ENCODE assay signal across 14 cellular contexts in genomic region chr7:56112244-56112643, GRCh38. TPM values are rescaled to one million over a fixed set of nuclear protein-coding genes. Genes with fewer than 3 reads are reported as not detected.
"Had no signal": no experiment of that assay in that cellular context is flagged by ENCODE, and none has a peak within 500 bp of the region (broad histone marks: within the 10 kb centered on the region; RNA-seq: fewer than 3 reads in every experiment).

No MANE protein-coding gene starts in this region.

RNA-seq across cellular contexts. Expression of gene NUPR2, which starts 4.0 kb away (rescaled TPM):
- total RNA-seq: activated B cell treated with CpG ODN at 0.5 μM for 24 hours; activated CD4-positive, alpha-beta memory T cell treated with anti-CD3 and anti-CD28 coated beads for 36 hours; activated CD4-positive, alpha-beta memory T cell treated with anti-CD3 and anti-CD28 coated beads, Interleukin-2, amount 10 ng/mL, durations not matched to agents 7 days and 5 days; activated CD4-positive, alpha-beta T cell treated with anti-CD3 and anti-CD28 coated beads for 36 hours; activated CD4-positive, alpha-beta T cell treated with anti-CD3 and anti-CD28 coated beads, Interleukin-2, amount 10 ng/mL, durations not matched to agents 24 days and 14 days; activated CD4-positive, alpha-beta T cell treated with anti-CD3 and anti-CD28 coated beads, Interleukin-2, amount 10 ng/mL, durations not matched to agents 7 days and 5 days; activated CD8-positive, alpha-beta memory T cell treated with anti-CD3 and anti-CD28 coated beads for 36 hours; activated CD8-positive, alpha-beta memory T cell treated with anti-CD3 and anti-CD28 coated beads, Interleukin-2, amount 10 ng/mL, durations not matched to agents 7 days and 5 days; activated CD8-positive, alpha-beta T cell treated with anti-CD3 and anti-CD28 coated beads for 36 hours; activated CD8-positive, alpha-beta T cell treated with anti-CD3 and anti-CD28 coated beads, Interleukin-2, amount 10 ng/mL, durations not matched to agents 7 days and 5 days; T-helper 1 cell treated with Interleukin-12 subunit alpha and Interleukin-12 subunit beta and Interleukin-4 antibody, amounts not matched to agents 30 ng/mL and 1 ng/mL, for 36 hours; T-helper 17 cell; T-helper 2 cell treated with Interferon-gamma antibody and Interleukin-4, amounts not matched to agents 100 ng/mL and 5 ng/mL, for 36 hours; WTC11 had no signal

RNA-seq across cellular contexts. Expression of gene PHKG1, which starts 19.5 kb away (rescaled TPM):
- total RNA-seq: WTC11 had no signal
